In the genomic region with DNA sequence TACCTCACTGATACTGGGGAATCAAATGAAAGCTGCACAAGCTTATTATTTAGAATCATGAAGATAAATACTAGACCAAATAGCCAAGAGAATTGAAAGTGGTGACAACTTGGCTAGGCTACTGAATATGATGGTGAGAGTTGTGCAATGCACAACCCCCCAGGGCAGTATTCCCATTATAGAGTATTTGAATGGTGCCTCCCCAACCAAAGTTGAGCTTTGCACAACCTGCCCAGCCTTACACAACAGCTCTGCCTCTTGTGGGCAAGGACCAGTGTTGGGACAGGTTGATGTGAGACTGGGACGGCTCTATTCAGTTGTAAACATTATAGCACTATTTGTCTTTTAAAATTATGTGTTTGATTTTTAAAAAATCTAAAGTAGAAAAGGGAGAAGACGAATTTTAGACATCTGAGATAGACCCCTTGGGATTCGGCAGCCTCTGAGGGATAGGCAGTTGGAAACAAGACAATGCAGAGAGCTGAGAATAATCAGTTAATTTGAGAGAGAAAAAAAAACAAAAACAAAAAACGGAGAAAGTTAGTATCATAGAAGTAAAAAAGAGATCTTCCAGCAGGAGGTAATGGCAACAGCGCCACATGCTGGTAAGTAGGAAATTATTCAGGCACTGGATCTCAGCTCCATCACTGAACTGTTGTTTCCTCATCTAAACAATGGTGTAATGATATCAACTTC, we compare ENCODE assay signal across 8 cellular contexts.
DNase-seq lines count a peak whose midpoint lies in the region; ATAC-seq and TF ChIP-seq lines count a peak whose summit lies in the region.

No MANE protein-coding gene starts in this region.

- intact Hi-C loops in OCI-LY7 (cut with micrococcal nuclease; ENCODE audit: unreplicated experiment) (loop anchor here (1.0 to 5.0 kb wide), 4 partner anchors 91 to 243 kb away; a partner anchor contains a TSS), Right ventricle myocardium superior (cut with DNase I) (loop anchor here (2.0 kb wide), 1 partner anchor 135 kb away; no protein-coding TSS in a partner anchor), gastrocnemius medialis (cut with DNase I; ENCODE audit: low total_unique reads) (loop anchor here (1.0 to 5.0 kb wide), 2 partner anchors 135 to 148 kb away; no protein-coding TSS in a partner anchor)
- intact Hi-C loops in activated naive CD4-positive, alpha-beta T cell treated with anti-CD3 and anti-CD28 coated beads for 36 hours (cut with micrococcal nuclease) = loop anchor here (1.0 kb wide), 3 partner anchors 93 to 146 kb away; no protein-coding TSS in a partner anchor

- H3K27me3 ChIP-seq in gastrocnemius medialis = peaks cover 0 to 2% (median 0%) of the 10 kb centered on the region in 3 donors

- no peak overlapping the region for H3K4me3 Mint-ChIP-seq in activated naive CD4-positive, alpha-beta T cell treated with anti-CD3 and anti-CD28 coated beads for 36 hours

- H3K4me1 Mint-ChIP-seq in activated naive CD4-positive, alpha-beta T cell treated with anti-CD3 and anti-CD28 coated beads for 36 hours (ENCODE audit: low read depth) = peaks cover 2% of the 10 kb centered on the region

- TF ChIP-seq CTCF in OCI-LY7 (conservative IDR thresholded peaks at IDR 0.05; ENCODE audit: low read length) = peak; percentile 99
- peak in 4 of 5 experiments; percentile 34 to 68 (median 55) for TF ChIP-seq CTCF in gastrocnemius medialis (IDR thresholded peaks at IDR 0.05 in 4 of 5, conservative IDR thresholded peaks at IDR 0.05 in 1 of 5)

- H3K27ac ChIP-seq in OCI-LY7 (ENCODE audit: low read depth, low read length, poor library complexity, severe bottlenecking) (no peak overlapping the region), gastrocnemius medialis (no peak overlapping the region)

- H3K27ac Mint-ChIP-seq in activated naive CD4-positive, alpha-beta T cell treated with anti-CD3 and anti-CD28 coated beads for 36 hours = no peak overlapping the region

- peak overlapping the region; percentile 50 for H3K4me2 ChIP-seq in OCI-LY7 (ENCODE audit: low read length)

- BruUV-seq in OCI-LY7 (replicated peaks; lab: Mats Ljungman, UMichigan) = no TSS peak

- H3K79me2 ChIP-seq in OCI-LY7 (ENCODE audit: insufficient read depth, low read depth, low read length) = no peaks in the 10 kb centered on the region

- no peaks in the 10 kb centered on the region for H4K20me1 ChIP-seq in OCI-LY7 (ENCODE audit: insufficient read depth, low read length)

- H3K36me3 ChIP-seq in OCI-LY7 (ENCODE audit: insufficient read depth, low read length) (no peaks in the 10 kb centered on the region), gastrocnemius medialis (no peaks in the 10 kb centered on the region)

- H3K9me3 ChIP-seq in OCI-LY7 (ENCODE audit: low read length) = no peaks in the 10 kb centered on the region
- no peaks in the 10 kb centered on the region for H3K9me3 ChIP-seq in gastrocnemius medialis

- H3K4me1 ChIP-seq in OCI-LY7 (ENCODE audit: insufficient read depth, low read length, poor library complexity, severe bottlenecking) (peaks cover 14% of the 10 kb centered on the region), gastrocnemius medialis (no peaks in the 10 kb centered on the region)

- H3K27me3 Mint-ChIP-seq in activated naive CD4-positive, alpha-beta T cell treated with anti-CD3 and anti-CD28 coated beads for 36 hours (ENCODE audit: low read depth) = peaks cover 2% of the 10 kb centered on the region

- DNase-seq in DMS153 (lab: John Stamatoyannopoulos, UW) (peak; percentile 18), HuH-7.5 (ENCODE audit: low spot score) (peak; percentile 22), OCI-LY7 (ENCODE audit: low spot score) (peak; percentile 82), Right ventricle myocardium superior (no peak), gastrocnemius medialis (no peak)
- DNase-seq in activated naive CD4-positive, alpha-beta T cell treated with anti-CD3 and anti-CD28 coated beads for 36 hours = peak; percentile 75

- no peaks in the 10 kb centered on the region for H3K9me3 Mint-ChIP-seq in activated naive CD4-positive, alpha-beta T cell treated with anti-CD3 and anti-CD28 coated beads for 36 hours

- peak overlapping the region; percentile 24 for H3K4me3 ChIP-seq in OCI-LY7 (ENCODE audit: low read depth, low read length, poor library complexity, severe bottlenecking)
- no peak overlapping the region for H3K4me3 ChIP-seq in gastrocnemius medialis

- CTCF ChIA-PET in OCI-LY7 (lab: Charles Lee; ENCODE audit: unreplicated experiment) = interaction anchor here (0.6 to 2.3 kb wide), 12 partner anchors 15 to 146 kb away, joined by 3 to 18 read pairs (median 4); no protein-coding TSS in a partner anchor
- CTCF ChIA-PET in activated naive CD4-positive, alpha-beta T cell treated with anti-CD3 and anti-CD28 coated beads for 36 hours (lab: Charles Lee) = interaction anchor here (0.6 to 6.8 kb wide), 58 partner anchors 9 to 484 kb away, joined by 3 to 158 read pairs (median 5); a partner anchor contains a TSS

- peak overlapping the region; percentile 66; the same call in 1 of the 2 replicates for H2AFZ ChIP-seq in OCI-LY7 (ENCODE audit: low read length)

- peak; percentile 86 for ATAC-seq in Right ventricle myocardium superior (ENCODE audit: poor library complexity)
- no peak for ATAC-seq in gastrocnemius medialis
- no peak for ATAC-seq in GM18511 (IDR thresholded peaks at IDR 0.05; ENCODE audit: unreplicated experiment)
- ATAC-seq in HG03025 (IDR thresholded peaks at IDR 0.05; ENCODE audit: low FRiP score, unreplicated experiment) = no peak

- POLR2A ChIA-PET in OCI-LY7 (lab: Charles Lee) = interaction anchor here (0.7 to 3.0 kb wide), 19 partner anchors 20 to 359 kb away, joined by 3 to 15 read pairs (median 4); no protein-coding TSS in a partner anchor

- H3K9me2 ChIP-seq in OCI-LY7 (ENCODE audit: insufficient read depth, low read length) = no peaks in the 10 kb centered on the region

- no peak for TF ChIP-seq POLR2A in gastrocnemius medialis (IDR thresholded peaks at IDR 0.05)

- in situ Hi-C loops in gastrocnemius medialis (cut with MboI; ENCODE audit: low sequenced_read_pairs in 4 of 4) = loop anchor here in 2 of 4 donors (5.0 to 10.0 kb wide), 2 partner anchors 131 to 133 kb away; no protein-coding TSS in a partner anchor

- no peaks in the 10 kb centered on the region for H3K36me3 Mint-ChIP-seq in activated naive CD4-positive, alpha-beta T cell treated with anti-CD3 and anti-CD28 coated beads for 36 hours (ENCODE audit: low read depth)

Comparison
In these comparisons a context has a peak if more than half of its experiments do, and no peak if none do; other contexts are left out.
1. DNase-seq: peak in DMS153 (single experiment), HuH-7.5 (single experiment), OCI-LY7 (single experiment) and activated naive CD4-positive, alpha-beta T cell treated with anti-CD3 and anti-CD28 coated beads for 36 hours (single experiment); none in Right ventricle myocardium superior (single experiment) and gastrocnemius medialis (0 of 2).